In genomic region chr16:89490386-89491237, GRCh38 we compare ENCODE assay signal across 1 cellular context.
TF ChIP-seq lines count a peak whose summit lies in the region.

ANKRD11 (minus strand) TSS chr16:89490561; CDS start chr16:89317019, 173,542 bp downstream.

TF ChIP-seq in HepG2, 621 proteins besides CTCF, POLR2A, EP300 and RAD21 (continued from another document and continues in another):
- TF ChIP-seq, protein P1, sequence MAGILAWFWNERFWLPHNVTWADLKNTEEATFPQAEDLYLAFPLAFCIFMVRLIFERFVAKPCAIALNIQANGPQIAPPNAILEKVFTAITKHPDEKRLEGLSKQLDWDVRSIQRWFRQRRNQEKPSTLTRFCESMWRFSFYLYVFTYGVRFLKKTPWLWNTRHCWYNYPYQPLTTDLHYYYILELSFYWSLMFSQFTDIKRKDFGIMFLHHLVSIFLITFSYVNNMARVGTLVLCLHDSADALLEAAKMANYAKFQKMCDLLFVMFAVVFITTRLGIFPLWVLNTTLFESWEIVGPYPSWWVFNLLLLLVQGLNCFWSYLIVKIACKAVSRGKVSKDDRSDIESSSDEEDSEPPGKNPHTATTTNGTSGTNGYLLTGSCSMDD (CRISPR knock-in tag; IDR thresholded peaks at IDR 0.05) = peak; percentile 82; the same call in 1 of the 2 replicates
- TF ChIP-seq FOXP1 (IDR thresholded peaks at IDR 0.05) = no peak
- TF ChIP-seq FOXP1 (CRISPR knock-in tag; IDR thresholded peaks at IDR 0.05) = no peak
- TF ChIP-seq ZNF704 (CRISPR knock-in tag; IDR thresholded peaks at IDR 0.05; ENCODE audit: borderline replicate concordance) = peak; percentile 81; the same call in 1 of the 2 replicates
- TF ChIP-seq, protein P2, sequence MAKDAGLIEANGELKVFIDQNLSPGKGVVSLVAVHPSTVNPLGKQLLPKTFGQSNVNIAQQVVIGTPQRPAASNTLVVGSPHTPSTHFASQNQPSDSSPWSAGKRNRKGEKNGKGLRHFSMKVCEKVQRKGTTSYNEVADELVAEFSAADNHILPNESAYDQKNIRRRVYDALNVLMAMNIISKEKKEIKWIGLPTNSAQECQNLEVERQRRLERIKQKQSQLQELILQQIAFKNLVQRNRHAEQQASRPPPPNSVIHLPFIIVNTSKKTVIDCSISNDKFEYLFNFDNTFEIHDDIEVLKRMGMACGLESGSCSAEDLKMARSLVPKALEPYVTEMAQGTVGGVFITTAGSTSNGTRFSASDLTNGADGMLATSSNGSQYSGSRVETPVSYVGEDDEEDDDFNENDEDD (CRISPR knock-in tag; IDR thresholded peaks at IDR 0.05; ENCODE audit: borderline replicate concordance) = peak; percentile 39; the same call in 1 of the 2 replicates
- peak; percentile 88 for TF ChIP-seq MXD1 (CRISPR knock-in tag; IDR thresholded peaks at IDR 0.05)
- TF ChIP-seq DMAP1 (CRISPR knock-in tag; IDR thresholded peaks at IDR 0.05) = peak; percentile 57; the same call in 1 of the 2 replicates
- no peak; the same call in 1 of the 2 replicates for TF ChIP-seq MTERF4 (CRISPR knock-in tag; IDR thresholded peaks at IDR 0.05)
- TF ChIP-seq, protein P3, sequence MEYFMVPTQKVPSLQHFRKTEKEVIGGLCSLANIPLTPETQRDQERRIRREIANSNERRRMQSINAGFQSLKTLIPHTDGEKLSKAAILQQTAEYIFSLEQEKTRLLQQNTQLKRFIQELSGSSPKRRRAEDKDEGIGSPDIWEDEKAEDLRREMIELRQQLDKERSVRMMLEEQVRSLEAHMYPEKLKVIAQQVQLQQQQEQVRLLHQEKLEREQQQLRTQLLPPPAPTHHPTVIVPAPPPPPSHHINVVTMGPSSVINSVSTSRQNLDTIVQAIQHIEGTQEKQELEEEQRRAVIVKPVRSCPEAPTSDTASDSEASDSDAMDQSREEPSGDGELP (IDR thresholded peaks at IDR 0.05; ENCODE audit: borderline replicate concordance, low read depth) = peak; percentile 11; the same call in 1 of the 2 replicates
- TF ChIP-seq, protein P4, sequence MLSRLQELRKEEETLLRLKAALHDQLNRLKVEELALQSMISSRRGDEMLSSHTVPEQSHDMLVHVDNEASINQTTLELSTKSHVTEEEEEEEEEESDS (CRISPR knock-in tag; IDR thresholded peaks at IDR 0.05; ENCODE audit: borderline replicate concordance) = no peak
- TF ChIP-seq, protein P5, sequence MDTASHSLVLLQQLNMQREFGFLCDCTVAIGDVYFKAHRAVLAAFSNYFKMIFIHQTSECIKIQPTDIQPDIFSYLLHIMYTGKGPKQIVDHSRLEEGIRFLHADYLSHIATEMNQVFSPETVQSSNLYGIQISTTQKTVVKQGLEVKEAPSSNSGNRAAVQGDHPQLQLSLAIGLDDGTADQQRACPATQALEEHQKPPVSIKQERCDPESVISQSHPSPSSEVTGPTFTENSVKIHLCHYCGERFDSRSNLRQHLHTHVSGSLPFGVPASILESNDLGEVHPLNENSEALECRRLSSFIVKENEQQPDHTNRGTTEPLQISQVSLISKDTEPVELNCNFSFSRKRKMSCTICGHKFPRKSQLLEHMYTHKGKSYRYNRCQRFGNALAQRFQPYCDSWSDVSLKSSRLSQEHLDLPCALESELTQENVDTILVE (CRISPR knock-in tag; IDR thresholded peaks at IDR 0.05) = peak; percentile 64; the same call in 1 of the 2 replicates
- TF ChIP-seq, protein P6, sequence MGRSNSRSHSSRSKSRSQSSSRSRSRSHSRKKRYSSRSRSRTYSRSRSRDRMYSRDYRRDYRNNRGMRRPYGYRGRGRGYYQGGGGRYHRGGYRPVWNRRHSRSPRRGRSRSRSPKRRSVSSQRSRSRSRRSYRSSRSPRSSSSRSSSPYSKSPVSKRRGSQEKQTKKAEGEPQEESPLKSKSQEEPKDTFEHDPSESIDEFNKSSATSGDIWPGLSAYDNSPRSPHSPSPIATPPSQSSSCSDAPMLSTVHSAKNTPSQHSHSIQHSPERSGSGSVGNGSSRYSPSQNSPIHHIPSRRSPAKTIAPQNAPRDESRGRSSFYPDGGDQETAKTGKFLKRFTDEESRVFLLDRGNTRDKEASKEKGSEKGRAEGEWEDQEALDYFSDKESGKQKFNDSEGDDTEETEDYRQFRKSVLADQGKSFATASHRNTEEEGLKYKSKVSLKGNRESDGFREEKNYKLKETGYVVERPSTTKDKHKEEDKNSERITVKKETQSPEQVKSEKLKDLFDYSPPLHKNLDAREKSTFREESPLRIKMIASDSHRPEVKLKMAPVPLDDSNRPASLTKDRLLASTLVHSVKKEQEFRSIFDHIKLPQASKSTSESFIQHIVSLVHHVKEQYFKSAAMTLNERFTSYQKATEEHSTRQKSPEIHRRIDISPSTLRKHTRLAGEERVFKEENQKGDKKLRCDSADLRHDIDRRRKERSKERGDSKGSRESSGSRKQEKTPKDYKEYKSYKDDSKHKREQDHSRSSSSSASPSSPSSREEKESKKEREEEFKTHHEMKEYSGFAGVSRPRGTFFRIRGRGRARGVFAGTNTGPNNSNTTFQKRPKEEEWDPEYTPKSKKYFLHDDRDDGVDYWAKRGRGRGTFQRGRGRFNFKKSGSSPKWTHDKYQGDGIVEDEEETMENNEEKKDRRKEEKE (IDR thresholded peaks at IDR 0.05) = no peak
- peak; percentile 76; the same call in 1 of the 2 replicates for TF ChIP-seq KMT2B (CRISPR knock-in tag; IDR thresholded peaks at IDR 0.05)
- TF ChIP-seq, protein P7, sequence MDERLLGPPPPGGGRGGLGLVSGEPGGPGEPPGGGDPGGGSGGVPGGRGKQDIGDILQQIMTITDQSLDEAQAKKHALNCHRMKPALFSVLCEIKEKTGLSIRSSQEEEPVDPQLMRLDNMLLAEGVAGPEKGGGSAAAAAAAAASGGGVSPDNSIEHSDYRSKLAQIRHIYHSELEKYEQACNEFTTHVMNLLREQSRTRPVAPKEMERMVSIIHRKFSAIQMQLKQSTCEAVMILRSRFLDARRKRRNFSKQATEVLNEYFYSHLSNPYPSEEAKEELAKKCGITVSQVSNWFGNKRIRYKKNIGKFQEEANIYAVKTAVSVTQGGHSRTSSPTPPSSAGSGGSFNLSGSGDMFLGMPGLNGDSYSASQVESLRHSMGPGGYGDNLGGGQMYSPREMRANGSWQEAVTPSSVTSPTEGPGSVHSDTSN (CRISPR knock-in tag; IDR thresholded peaks at IDR 0.05) = peak; percentile 95
- TF ChIP-seq, protein P8, sequence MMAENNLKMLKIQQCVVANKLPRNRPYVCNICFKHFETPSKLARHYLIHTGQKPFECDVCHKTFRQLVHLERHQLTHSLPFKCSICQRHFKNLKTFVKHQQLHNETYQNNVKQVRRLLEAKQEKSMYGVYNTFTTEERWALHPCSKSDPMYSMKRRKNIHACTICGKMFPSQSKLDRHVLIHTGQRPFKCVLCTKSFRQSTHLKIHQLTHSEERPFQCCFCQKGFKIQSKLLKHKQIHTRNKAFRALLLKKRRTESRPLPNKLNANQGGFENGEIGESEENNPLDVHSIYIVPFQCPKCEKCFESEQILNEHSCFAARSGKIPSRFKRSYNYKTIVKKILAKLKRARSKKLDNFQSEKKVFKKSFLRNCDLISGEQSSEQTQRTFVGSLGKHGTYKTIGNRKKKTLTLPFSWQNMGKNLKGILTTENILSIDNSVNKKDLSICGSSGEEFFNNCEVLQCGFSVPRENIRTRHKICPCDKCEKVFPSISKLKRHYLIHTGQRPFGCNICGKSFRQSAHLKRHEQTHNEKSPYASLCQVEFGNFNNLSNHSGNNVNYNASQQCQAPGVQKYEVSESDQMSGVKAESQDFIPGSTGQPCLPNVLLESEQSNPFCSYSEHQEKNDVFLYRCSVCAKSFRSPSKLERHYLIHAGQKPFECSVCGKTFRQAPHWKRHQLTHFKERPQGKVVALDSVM (CRISPR knock-in tag; IDR thresholded peaks at IDR 0.05) = no peak
- no peak; the same call in 1 of the 2 replicates for TF ChIP-seq ZNF331 (CRISPR knock-in tag; IDR thresholded peaks at IDR 0.05)
- TF ChIP-seq, protein P9, sequence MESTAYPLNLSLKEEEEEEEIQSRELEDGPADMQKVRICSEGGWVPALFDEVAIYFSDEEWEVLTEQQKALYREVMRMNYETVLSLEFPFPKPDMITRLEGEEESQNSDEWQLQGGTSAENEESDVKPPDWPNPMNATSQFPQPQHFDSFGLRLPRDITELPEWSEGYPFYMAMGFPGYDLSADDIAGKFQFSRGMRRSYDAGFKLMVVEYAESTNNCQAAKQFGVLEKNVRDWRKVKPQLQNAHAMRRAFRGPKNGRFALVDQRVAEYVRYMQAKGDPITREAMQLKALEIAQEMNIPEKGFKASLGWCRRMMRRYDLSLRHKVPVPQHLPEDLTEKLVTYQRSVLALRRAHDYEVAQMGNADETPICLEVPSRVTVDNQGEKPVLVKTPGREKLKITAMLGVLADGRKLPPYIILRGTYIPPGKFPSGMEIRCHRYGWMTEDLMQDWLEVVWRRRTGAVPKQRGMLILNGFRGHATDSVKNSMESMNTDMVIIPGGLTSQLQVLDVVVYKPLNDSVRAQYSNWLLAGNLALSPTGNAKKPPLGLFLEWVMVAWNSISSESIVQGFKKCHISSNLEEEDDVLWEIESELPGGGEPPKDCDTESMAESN (CRISPR knock-in tag; conservative IDR thresholded peaks at IDR 0.05) = peak; percentile 63
- no peak for TF ChIP-seq EZH2 (conservative IDR thresholded peaks at IDR 0.05; ENCODE audit: low read depth, low read length)
- TF ChIP-seq ZMYM2 (CRISPR knock-in tag; IDR thresholded peaks at IDR 0.05) = no peak
- TF ChIP-seq SIN3B (IDR thresholded peaks at IDR 0.05; ENCODE audit: low read length) = no peak; the same call in 1 of the 2 replicates
- peak; percentile 61; the same call in 1 of the 2 replicates for TF ChIP-seq ZFP90 (CRISPR knock-in tag; IDR thresholded peaks at IDR 0.05; ENCODE audit: borderline replicate concordance)
- TF ChIP-seq SIN3A (IDR thresholded peaks at IDR 0.05; ENCODE audit: borderline replicate concordance, low read depth, low read length) = peak; percentile 82; the same call in 1 of the 2 replicates
- TF ChIP-seq RCOR2 (CRISPR knock-in tag; IDR thresholded peaks at IDR 0.05) = no peak
- 0 out of 2 replicates have a peak, but pooled peaks have one; percentile 45 for TF ChIP-seq ONECUT2 (CRISPR knock-in tag; IDR thresholded peaks at IDR 0.05)
- TF ChIP-seq ZNF737 (CRISPR knock-in tag; IDR thresholded peaks at IDR 0.05; ENCODE audit: borderline replicate concordance) = no peak
- peak; percentile 80; the same call in 1 of the 2 replicates for TF ChIP-seq KLF11 (CRISPR knock-in tag; IDR thresholded peaks at IDR 0.05)
- peak; percentile 75; the same call in 1 of the 2 replicates for TF ChIP-seq ZNF34 (CRISPR knock-in tag; IDR thresholded peaks at IDR 0.05; ENCODE audit: borderline replicate concordance)
- peak; percentile 34; the same call in 1 of the 2 replicates for TF ChIP-seq MLX (CRISPR knock-in tag; IDR thresholded peaks at IDR 0.05)
- TF ChIP-seq, protein P10, sequence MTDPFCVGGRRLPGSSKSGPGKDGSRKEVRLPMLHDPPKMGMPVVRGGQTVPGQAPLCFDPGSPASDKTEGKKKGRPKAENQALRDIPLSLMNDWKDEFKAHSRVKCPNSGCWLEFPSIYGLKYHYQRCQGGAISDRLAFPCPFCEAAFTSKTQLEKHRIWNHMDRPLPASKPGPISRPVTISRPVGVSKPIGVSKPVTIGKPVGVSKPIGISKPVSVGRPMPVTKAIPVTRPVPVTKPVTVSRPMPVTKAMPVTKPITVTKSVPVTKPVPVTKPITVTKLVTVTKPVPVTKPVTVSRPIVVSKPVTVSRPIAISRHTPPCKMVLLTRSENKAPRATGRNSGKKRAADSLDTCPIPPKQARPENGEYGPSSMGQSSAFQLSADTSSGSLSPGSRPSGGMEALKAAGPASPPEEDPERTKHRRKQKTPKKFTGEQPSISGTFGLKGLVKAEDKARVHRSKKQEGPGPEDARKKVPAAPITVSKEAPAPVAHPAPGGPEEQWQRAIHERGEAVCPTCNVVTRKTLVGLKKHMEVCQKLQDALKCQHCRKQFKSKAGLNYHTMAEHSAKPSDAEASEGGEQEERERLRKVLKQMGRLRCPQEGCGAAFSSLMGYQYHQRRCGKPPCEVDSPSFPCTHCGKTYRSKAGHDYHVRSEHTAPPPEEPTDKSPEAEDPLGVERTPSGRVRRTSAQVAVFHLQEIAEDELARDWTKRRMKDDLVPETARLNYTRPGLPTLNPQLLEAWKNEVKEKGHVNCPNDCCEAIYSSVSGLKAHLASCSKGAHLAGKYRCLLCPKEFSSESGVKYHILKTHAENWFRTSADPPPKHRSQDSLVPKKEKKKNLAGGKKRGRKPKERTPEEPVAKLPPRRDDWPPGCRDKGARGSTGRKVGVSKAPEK (CRISPR knock-in tag; IDR thresholded peaks at IDR 0.05; ENCODE audit: borderline replicate concordance) = no peak
